In genomic region chr11:10410844-10411200, GRCh38 we compare ENCODE assay signal across 1 cellular context.
TF ChIP-seq lines count a peak whose summit lies in the region.

No MANE protein-coding gene starts in this region.

TF ChIP-seq in K562, 482 proteins besides CTCF, POLR2A, EP300 and RAD21 (continued from another document):
- TF ChIP-seq ATF6 (CRISPR knock-in tag; IDR thresholded peaks at IDR 0.05) (no peak), TOE1 (IDR thresholded peaks at IDR 0.05; ENCODE audit: borderline replicate concordance) (peak; percentile 75; the same call in 1 of the 2 replicates), TOE1 (CRISPR knock-in tag; IDR thresholded peaks at IDR 0.05; ENCODE audit: borderline replicate concordance, low read depth) (no peak), NRF1 (conservative IDR thresholded peaks at IDR 0.05 in 1 of 2, IDR thresholded peaks at IDR 0.05 in 1 of 2) (peak in 1 of 2 experiments; percentile 31; a peak in 1 of 4 replicates), CEBPB (tag; IDR thresholded peaks at IDR 0.05) (0 out of 2 replicates have a peak, but pooled peaks have one; percentile 31), CBFA2T2 (conservative IDR thresholded peaks at IDR 0.05) (0 out of 2 replicates have a peak, but pooled peaks have one; percentile 7), ETV1 (tag; conservative IDR thresholded peaks at IDR 0.05; ENCODE audit: low read depth) (no peak), RCOR1 (IDR thresholded peaks at IDR 0.05; ENCODE audit: borderline replicate concordance in 1 of 2, low read depth in 2 of 2, low read length in 2 of 2) (peak in 1 of 2 experiments; percentile 36; a peak in 1 of 4 replicates), TAF1 (IDR thresholded peaks at IDR 0.05; ENCODE audit: control insufficient read depth, extremely low read depth, insufficient read depth, low read length, severe bottlenecking) (no peak), CTBP1 (IDR thresholded peaks at IDR 0.05; ENCODE audit: borderline replicate concordance) (peak; percentile 39; the same call in 1 of the 2 replicates), MAFK (IDR thresholded peaks at IDR 0.05; ENCODE audit: low read length) (no peak), USF1 (CRISPR knock-in tag; IDR thresholded peaks at IDR 0.05) (peak; percentile 68), TFE3 (CRISPR knock-in tag; IDR thresholded peaks at IDR 0.05) (peak; percentile 88), ZNF766 (CRISPR knock-in tag; conservative IDR thresholded peaks at IDR 0.05) (no peak), RBM22 (IDR thresholded peaks at IDR 0.05; ENCODE audit: low read depth, low read length, poor library complexity, severe bottlenecking) (no peak), ZNF609 (CRISPR knock-in tag; IDR thresholded peaks at IDR 0.05; ENCODE audit: borderline replicate concordance) (no peak), RAD51 (IDR thresholded peaks at IDR 0.05; ENCODE audit: borderline replicate concordance, low read depth) (peak; percentile 72), PHF20 (IDR thresholded peaks at IDR 0.05; ENCODE audit: partially characterized antibody) (no peak), NFIC (IDR thresholded peaks at IDR 0.05) (peak; percentile 88)
